8 cellular contexts compared by ENCODE assay signal in genomic region chr1:111515291-111516007, GRCh38. TPM values are rescaled to one million over a fixed set of nuclear protein-coding genes. Genes with fewer than 3 reads are reported as not detected.
DNase-seq lines count a peak whose midpoint lies in the region; ATAC-seq, FAIRE-seq and TF ChIP-seq lines count a peak whose summit lies in the region.

No MANE protein-coding gene starts in this region.

- H3K4me3 Mint-ChIP-seq in activated CD8-positive, alpha-beta T cell treated with anti-CD3 and anti-CD28 coated beads for 36 hours = peak overlapping the region; percentile 62

- peak; percentile 21 for ATAC-seq in activated CD8-positive, alpha-beta T cell treated with anti-CD3 and anti-CD28 coated beads for 36 hours
- ATAC-seq in GM19328 (IDR thresholded peaks at IDR 0.05; ENCODE audit: unreplicated experiment) = no peak

- no peaks in the 10 kb centered on the region for H3K36me3 Mint-ChIP-seq in activated CD8-positive, alpha-beta T cell treated with anti-CD3 and anti-CD28 coated beads for 36 hours (ENCODE audit: low read depth)

- H3K27ac ChIP-seq in prostate gland = peak overlapping the region; percentile 67 to 68

- H3K27me3 ChIP-seq in prostate gland (replicated peaks; ENCODE audit: insufficient read depth) = no peaks in the 10 kb centered on the region

- peaks cover 58% of the 10 kb centered on the region for H3K4me1 Mint-ChIP-seq in activated CD8-positive, alpha-beta T cell treated with anti-CD3 and anti-CD28 coated beads for 36 hours (ENCODE audit: low read depth)

- CTCF ChIA-PET in activated CD8-positive, alpha-beta T cell treated with anti-CD3 and anti-CD28 coated beads for 36 hours (lab: Charles Lee) = interaction anchor here (1.1 to 4.1 kb wide), 8 partner anchors 39 to 232 kb away, joined by 3 to 33 read pairs (median 7); no protein-coding TSS in a partner anchor

- H3K27me3 Mint-ChIP-seq in activated CD8-positive, alpha-beta T cell treated with anti-CD3 and anti-CD28 coated beads for 36 hours = no peaks in the 10 kb centered on the region

- H3K9me3 Mint-ChIP-seq in activated CD8-positive, alpha-beta T cell treated with anti-CD3 and anti-CD28 coated beads for 36 hours = no peaks in the 10 kb centered on the region

- no peaks in the 10 kb centered on the region for H3K4me1 ChIP-seq in prostate gland (replicated peaks)

- FAIRE-seq in H54 (lab: Jason Lieb, UNC) = no peak
- FAIRE-seq in urothelium cell line (lab: Jason Lieb, UNC) = no peak

- no peaks in the 10 kb centered on the region for H3K9me3 ChIP-seq in prostate gland

- no peak for TF ChIP-seq POLR2A in H54 (IDR thresholded peaks at IDR 0.05; ENCODE audit: low read depth, low read length)
- TF ChIP-seq POLR2A in prostate gland (IDR thresholded peaks at IDR 0.05) = no peak

- intact Hi-C loops in activated CD8-positive, alpha-beta T cell treated with anti-CD3 and anti-CD28 coated beads for 36 hours (cut with micrococcal nuclease) = loop anchor here (2.0 kb wide), 2 partner anchors 77 to 105 kb away; no protein-coding TSS in a partner anchor
- intact Hi-C loops in prostate gland (cut with DNase I) = no loop called here

- no peak for DNase-seq in AG09309 (ENCODE audit: low read depth)
- peak; percentile 17 for DNase-seq in H54 (ENCODE audit: insufficient read length, low spot score)
- peak; percentile 74 for DNase-seq in activated CD8-positive, alpha-beta T cell treated with anti-CD3 and anti-CD28 coated beads for 36 hours
- peak; percentile 56 for DNase-seq in fibroblast of mammary gland (ENCODE audit: low read depth)
- DNase-seq in prostate gland (ENCODE audit: low spot score) = no peak
- no peak for DNase-seq in NCI-H526 treated with DMSO at 0.1 percent for 48 hours (lab: John Stamatoyannopoulos, UW)
- DNase-seq in urothelium cell line (ENCODE audit: low spot score) = no peak

- H3K36me3 ChIP-seq in prostate gland = no peaks in the 10 kb centered on the region

- no peak for TF ChIP-seq CTCF in AG09309 (IDR thresholded peaks at IDR 0.05; ENCODE audit: control insufficient read depth, insufficient read depth, low read depth, low read length, missing control alignments)
- TF ChIP-seq CTCF in activated CD8-positive, alpha-beta T cell treated with anti-CD3 and anti-CD28 coated beads for 36 hours (IDR thresholded peaks at IDR 0.05) = no peak
- TF ChIP-seq CTCF in fibroblast of mammary gland (conservative IDR thresholded peaks at IDR 0.05; ENCODE audit: control insufficient read depth, insufficient read depth, low read depth, low read length) = no peak
- no peak for TF ChIP-seq CTCF in prostate gland (IDR thresholded peaks at IDR 0.05)

- 10% methylated on average over 39 of the region's 40 CpGs for WGBS in prostate gland

- POLR2A ChIA-PET in activated CD8-positive, alpha-beta T cell treated with anti-CD3 and anti-CD28 coated beads for 36 hours (lab: Charles Lee) = interaction anchor here (0.6 to 3.2 kb wide), 6 partner anchors 38 to 106 kb away, joined by 3 to 17 read pairs (median 8); partner anchors contain the start of gene RAP1A

- H3K27ac Mint-ChIP-seq in activated CD8-positive, alpha-beta T cell treated with anti-CD3 and anti-CD28 coated beads for 36 hours = peak overlapping the region; percentile 94

- H3K4me3 ChIP-seq in AG09309 (ENCODE audit: control insufficient read depth, low read depth, low read length) = peak overlapping the region; percentile 35
- peak overlapping the region; percentile 43 for H3K4me3 ChIP-seq in fibroblast of mammary gland (ENCODE audit: control insufficient read depth, low read depth, low read length)
- H3K4me3 ChIP-seq in prostate gland = peak overlapping the region; percentile 9 to 24

RNA-seq across cellular contexts. Expression of gene ADORA3, which starts 12.0 kb away (rescaled TPM):
- total RNA-seq in activated CD8-positive, alpha-beta T cell treated with anti-CD3 and anti-CD28 coated beads for 36 hours = not detected
- total RNA-seq in prostate gland = 1 to 10 TPM; 2.0 to 2.9 TPM

RNA-seq across cellular contexts. Expression of gene TMIGD3, which starts 12.0 kb away (rescaled TPM):
- not detected for total RNA-seq in activated CD8-positive, alpha-beta T cell treated with anti-CD3 and anti-CD28 coated beads for 36 hours
- 10 to 100 TPM in 1 of 2 donors, under 1 TPM in 1; 0.64 to 11.4 TPM for total RNA-seq in prostate gland

RNA-seq across cellular contexts. Expression of gene C1orf162, which starts 41.7 kb away (rescaled TPM):
- total RNA-seq in activated CD8-positive, alpha-beta T cell treated with anti-CD3 and anti-CD28 coated beads for 36 hours = 1 to 10 TPM; 4.5 to 4.7 TPM
- total RNA-seq in prostate gland = 1 to 10 TPM; 3.2 to 9.6 TPM

Comparison
In these comparisons a context has a peak if more than half of its experiments do, and no peak if none do; other contexts are left out.
1. DNase-seq: peak in H54 (single experiment), activated CD8-positive, alpha-beta T cell treated with anti-CD3 and anti-CD28 coated beads for 36 hours (single experiment) and fibroblast of mammary gland (single experiment); none in AG09309 (single experiment), prostate gland (single experiment), NCI-H526 treated with DMSO at 0.1 percent for 48 hours (single experiment) and urothelium cell line (single experiment).
2. Peak in every context shown above with its lines, with median percentiles within 50 percentile points of each other: H3K4me3 ChIP-seq.